ENCODE assay signal across 26 cellular contexts in the genomic region with DNA sequence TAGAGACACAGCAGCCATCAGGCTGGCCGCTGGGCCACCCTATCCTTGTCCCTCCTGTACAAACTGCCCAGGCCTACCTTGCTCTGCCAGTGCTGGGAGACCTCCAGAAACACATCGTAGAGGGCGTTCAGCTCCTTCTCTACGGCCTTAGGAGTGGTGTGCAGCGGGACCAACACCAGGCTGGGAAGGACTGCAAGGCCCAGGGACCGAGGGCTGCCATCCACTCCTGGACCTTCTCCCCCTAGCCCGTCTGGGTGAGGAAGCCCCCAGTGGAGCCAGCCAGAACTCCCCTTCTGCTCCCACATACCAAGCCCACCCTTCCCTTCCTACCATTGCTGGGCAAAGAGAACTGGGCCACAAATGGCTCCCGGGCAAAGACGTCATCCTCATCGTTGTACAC. TPM values are rescaled to one million over a fixed set of nuclear protein-coding genes. Genes with fewer than 3 reads are reported as not detected.
DNase-seq lines count a peak whose midpoint lies in the region; ATAC-seq, FAIRE-seq and TF ChIP-seq lines count a peak whose summit lies in the region.
"Had no signal": no experiment of that assay in that cellular context is flagged by ENCODE, and none has a peak within 500 bp of the region (broad histone marks: within the 10 kb centered on the region; RNA-seq: fewer than 3 reads in every experiment).

No MANE protein-coding gene starts in this region.

- dilution Hi-C loops in IMR-90 (cut with HindIII; ENCODE audit: low sequenced_read_pairs, unreplicated experiment) = no loop called here

- ATAC-seq in A549 (peak; percentile 2 to 10; a peak in 3 of 6 replicates), IMR-90 (ENCODE audit: low read depth) (no peak)
- no peak for ATAC-seq in effector memory CD8-positive, alpha-beta T cell (replicated peaks)

- in situ Hi-C loops in IMR-90 (cut with MboI; ENCODE audit: low sequenced_read_pairs) = no loop called here

- no peak overlapping the region for H4K8ac ChIP-seq in IMR-90 (ENCODE audit: low read depth in 2 of 2, low read length in 2 of 2)

- H3K4ac ChIP-seq in IMR-90 (ENCODE audit: low read depth, low read length) = no peak overlapping the region

- no peak for TF ChIP-seq CTCF in A549 (IDR thresholded peaks at IDR 0.05)
- TF ChIP-seq CTCF in IMR-90 (conservative IDR thresholded peaks at IDR 0.05; ENCODE audit: low read depth, low read length) = no peak
- no peak for TF ChIP-seq CTCF in coronary artery (IDR thresholded peaks at IDR 0.05)
- TF ChIP-seq CTCF in sigmoid colon (IDR thresholded peaks at IDR 0.05) = no peak
- no peak for TF ChIP-seq CTCF in hepatocyte (IDR thresholded peaks at IDR 0.05; ENCODE audit: poor library complexity)

- peaks cover 6 to 21% of the 10 kb centered on the region in 2 experiments for H3K79me1 ChIP-seq in IMR-90 (ENCODE audit: low read depth in 1 of 2, low read length in 2 of 2)

- WGBS in A549 (ENCODE audit: missing lambda C conversion rate) = 100% methylated on average over 5 of the region's 10 CpGs
- no CpG with 5 or more reads among the region's 10 CpGs for WGBS in IMR-90 (ENCODE audit: extremely low coverage in 2 of 2, insufficient read length in 1 of 2), 2 experiments
- WGBS in sigmoid colon, 2 donors = 89 to 92% methylated on average over 10 of the region's 10 CpGs
- 89% methylated on average over 10 of the region's 10 CpGs for WGBS in hepatocyte (ENCODE audit: low lambda C conversion rate, missing lambda C conversion rate)

- no peaks in the 10 kb centered on the region for H3K9me3 ChIP-seq in A549
- no peaks in the 10 kb centered on the region for H3K9me3 ChIP-seq in IMR-90 (ENCODE audit: control insufficient read depth, insufficient read depth, low read length)
- no peaks in the 10 kb centered on the region for H3K9me3 ChIP-seq in sigmoid colon
- no peaks in the 10 kb centered on the region for H3K9me3 ChIP-seq in hepatocyte (ENCODE audit: low read depth)

- no peak overlapping the region for H4K5ac ChIP-seq in IMR-90 (ENCODE audit: low read depth, low read length)

- H4K91ac ChIP-seq in IMR-90 (ENCODE audit: insufficient read depth, low read depth, low read length) = no peak overlapping the region

- H4K20me1 ChIP-seq in IMR-90 (ENCODE audit: insufficient read depth, low read length) (peaks cover 43% of the 10 kb centered on the region), hepatocyte (ENCODE audit: insufficient read depth, poor library complexity, severe bottlenecking) (peaks cover 24% of the 10 kb centered on the region)

- DNase-seq in A549 (ENCODE audit: low read depth in 1 of 2, low spot score in 1 of 2) (no peak), IMR-90 (no peak), coronary artery (ENCODE audit: low spot score) (peak; percentile 60), sigmoid colon (peak; percentile 48), hepatocyte (ENCODE audit: low spot score) (no peak)
- DNase-seq in effector memory CD8-positive, alpha-beta T cell = no peak
- no peak for DNase-seq in activated effector memory CD4-positive, alpha-beta T cell treated with anti-CD3 and anti-CD28 coated beads, Interleukin-2, amount 50 U/mL, for 16 hours
- DNase-seq: AML-193; CD4-positive, alpha-beta memory T cell; COR-L47; DMS53; H9; MM.1S; NCI-H1417; NCI-H1694; NCI-H2029 treated with DMSO at 0.1 percent for 48 hours; NCI-H2227 treated with DMSO at 0.1 percent for 48 hours; NCI-H526 treated with DMSO at 0.1 percent for 48 hours; PC-9; SHP77 treated with DMSO at 0.1 percent for 48 hours had no signal

- H3K79me2 ChIP-seq in hepatocyte = peaks cover 16% of the 10 kb centered on the region

- BruUV-seq in IMR-90 (replicated peaks; lab: Mats Ljungman, UMichigan) = no TSS peak

- H3K18ac ChIP-seq in IMR-90 (ENCODE audit: low read depth, low read length) = no peak overlapping the region

- no peak for TF ChIP-seq POLR2A in A549 (IDR thresholded peaks at IDR 0.05; ENCODE audit: low read length)
- TF ChIP-seq POLR2A in IMR-90 (IDR thresholded peaks at IDR 0.05; ENCODE audit: low read depth, low read length) = no peak
- TF ChIP-seq POLR2A in sigmoid colon (IDR thresholded peaks at IDR 0.05) = no peak

- H2BK5ac ChIP-seq in IMR-90 (ENCODE audit: low read depth, low read length, poor library complexity, severe bottlenecking) = no peak overlapping the region

- no peaks in the 10 kb centered on the region for H3K9me1 ChIP-seq in IMR-90 (ENCODE audit: insufficient read depth, low read length)

- H3K56ac ChIP-seq in IMR-90 (ENCODE audit: extremely low read depth, insufficient read depth, low read length) = no peak overlapping the region

- peaks cover 52% of the 10 kb centered on the region for H3K36me3 Mint-ChIP-seq in effector memory CD8-positive, alpha-beta T cell (ENCODE audit: insufficient read depth)

- H3K4me3 ChIP-seq in A549 (no peak overlapping the region), IMR-90 (ENCODE audit: insufficient read depth, low read depth, low read length) (no peak overlapping the region), coronary artery (no peak overlapping the region), sigmoid colon (no peak overlapping the region), hepatocyte (no peak overlapping the region)
- H3K4me3 ChIP-seq: BLaER1 treated with 17β-estradiol and CSF1 and Interleukin-3, amounts not matched to agents 10 nM and 100 nM; GM23338; PC-9; SK-N-MC had no signal

- H2AFZ ChIP-seq in IMR-90 (replicated peaks; ENCODE audit: low read length, poor library complexity) = no peak overlapping the region
- no peak overlapping the region for H2AFZ ChIP-seq in hepatocyte
- H2AFZ ChIP-seq: GM23338, PC-9 had no signal

- H3K9me2 ChIP-seq in hepatocyte (replicated peaks; ENCODE audit: insufficient read depth) = no peaks in the 10 kb centered on the region

- POLR2A ChIA-PET in A549 (lab: Yijun Ruan, JAX) = no interaction called here
- POLR2A ChIA-PET in IMR-90 (lab: Charles Lee; ENCODE audit: unreplicated experiment) = no interaction called here

- peak overlapping the region; percentile 8 for H2AK9ac ChIP-seq in IMR-90 (replicated peaks; ENCODE audit: low read depth, low read length, poor library complexity)

- no peak overlapping the region for H3K14ac ChIP-seq in IMR-90 (replicated peaks; ENCODE audit: low read depth, low read length)

- TF ChIP-seq EP300 in A549 (IDR thresholded peaks at IDR 0.05) = no peak
- TF ChIP-seq EP300 in sigmoid colon (IDR thresholded peaks at IDR 0.05) = no peak

- no peak overlapping the region for H3K9ac ChIP-seq in IMR-90 (ENCODE audit: low read depth, low read length)
- H3K9ac ChIP-seq: BLaER1 treated with 17β-estradiol and CSF1 and Interleukin-3, amounts not matched to agents 10 nM and 100 nM; KMS-11 had no signal

- H3K27me3 ChIP-seq in IMR-90 (ENCODE audit: control insufficient read depth, insufficient read depth, low read length) (no peaks in the 10 kb centered on the region), sigmoid colon (no peaks in the 10 kb centered on the region), hepatocyte (no peaks in the 10 kb centered on the region)

- no peak overlapping the region for H3K27ac Mint-ChIP-seq in effector memory CD8-positive, alpha-beta T cell
- H3K27ac Mint-ChIP-seq: GM23338 had no signal

- H3K36me3 ChIP-seq in IMR-90 (ENCODE audit: control insufficient read depth, insufficient read depth, low read length) (peaks cover 21% of the 10 kb centered on the region), sigmoid colon (peaks cover 11 to 22% (median 14%) of the 10 kb centered on the region in 4 donors), hepatocyte (replicated peaks; ENCODE audit: insufficient read depth, low read depth) (peaks cover 3% of the 10 kb centered on the region)

- H3K27me3 Mint-ChIP-seq in effector memory CD8-positive, alpha-beta T cell = no peaks in the 10 kb centered on the region
- H3K27me3 Mint-ChIP-seq: CD4-positive, alpha-beta memory T cell; IgD-negative memory B cell had no signal

- H2BK120ac ChIP-seq in IMR-90 (ENCODE audit: low read depth, low read length) = no peak overlapping the region

- H3K27ac ChIP-seq in A549 = no peak overlapping the region
- H3K27ac ChIP-seq in IMR-90 (ENCODE audit: insufficient read depth, low read length) = no peak overlapping the region
- no peak overlapping the region for H3K27ac ChIP-seq in coronary artery
- no peak overlapping the region for H3K27ac ChIP-seq in sigmoid colon
- no peak overlapping the region for H3K27ac ChIP-seq in hepatocyte
- H3K27ac ChIP-seq: BLaER1 treated with 17β-estradiol and CSF1 and Interleukin-3, amounts not matched to agents 10 nM and 100 nM; KMS-11; PC-9; SK-N-MC had no signal

- no peak overlapping the region for H2BK20ac ChIP-seq in IMR-90 (ENCODE audit: low read depth, low read length)

- no peak overlapping the region for H2BK15ac ChIP-seq in IMR-90 (ENCODE audit: low read depth, low read length)

- no peak for FAIRE-seq in A549 (lab: Jason Lieb, UNC)
- FAIRE-seq: A204.1 had no signal

- no peak overlapping the region for H2AK5ac ChIP-seq in IMR-90 (ENCODE audit: low read depth, low read length)

- peaks cover 18% of the 10 kb centered on the region; the same call in 2 of the 3 replicates for H3K4me1 ChIP-seq in A549
- H3K4me1 ChIP-seq in IMR-90 (ENCODE audit: control insufficient read depth, insufficient read depth, low read length) = peaks cover 2% of the 10 kb centered on the region; the same call in 1 of the 2 replicates
- H3K4me1 ChIP-seq in sigmoid colon = peaks cover 0 to 16% (median 13%) of the 10 kb centered on the region in 4 donors
- peaks cover 4% of the 10 kb centered on the region for H3K4me1 ChIP-seq in hepatocyte (ENCODE audit: insufficient read depth)

- no peak overlapping the region for H3K4me3 Mint-ChIP-seq in effector memory CD8-positive, alpha-beta T cell
- H3K4me3 Mint-ChIP-seq: CD4-positive, alpha-beta memory T cell; GM23338; H9 had no signal

- H3K23ac ChIP-seq in IMR-90 (ENCODE audit: low read depth, low read length) = no peak overlapping the region

- no peaks in the 10 kb centered on the region for H3K9me3 Mint-ChIP-seq in effector memory CD8-positive, alpha-beta T cell

- intact Hi-C loops in IMR-90 (cut with micrococcal nuclease) (no loop called here), sigmoid colon (cut with DNase I) (loop anchor here (2.0 kb wide), 1 partner anchor 132 kb away; no protein-coding TSS in a partner anchor)

- H3K4me1 Mint-ChIP-seq in effector memory CD8-positive, alpha-beta T cell (ENCODE audit: low read depth in 2 of 2) = peaks cover 12 to 17% of the 10 kb centered on the region in 2 donors

- TF ChIP-seq RAD21 in A549 (conservative IDR thresholded peaks at IDR 0.05 in 1 of 2, IDR thresholded peaks at IDR 0.05 in 1 of 2) (no peak), IMR-90 (IDR thresholded peaks at IDR 0.05; ENCODE audit: low read length) (no peak)

- no peak overlapping the region for H3K4me2 ChIP-seq in A549
- H3K4me2 ChIP-seq in IMR-90 (ENCODE audit: low read depth, low read length) = no peak overlapping the region
- no peak overlapping the region for H3K4me2 ChIP-seq in hepatocyte
- H3K4me2 ChIP-seq: BLaER1 treated with 17β-estradiol and CSF1 and Interleukin-3, amounts not matched to agents 10 nM and 100 nM; GM23338; KMS-11; PC-9 had no signal

- CTCF ChIA-PET in A549 (lab: Yijun Ruan, JAX) = interaction anchor here (1.7 kb wide), 1 partner anchor 30 kb away, joined by 6 read pairs; the partner anchor contains the start of gene FLNA
- CTCF ChIA-PET in IMR-90 (lab: Yijun Ruan, JAX) = no interaction called here

RNA-seq across cellular contexts. Expression of gene RPL10, which starts 5.0 kb away (rescaled TPM):
- polyA plus RNA-seq in A549 (2011; rRNA removed) (3,216 and 3,468 TPM in 2 replicates), A549 (2017; fragmentation: RNase III; extraction: RNeasy Plus Mini Kit Qiagen cat#74134 plus additional on column Dnase treatment) (4,594 to 4,829 TPM (median 4,804 TPM) in 3 replicates), IMR-90 (2012; rRNA removed) (4,696 and 7,467 TPM in 2 replicates), sigmoid colon (1,000 to 10,000 TPM; 4,760 to 8,094 (median 5,003) TPM), hepatocyte (1,206 and 1,210 TPM in 2 replicates)
- polyA plus RNA-seq in A549 (2012; cell fraction: cytosol; rRNA removed) = 4,988 and 5,624 TPM in 2 replicates
- polyA plus RNA-seq in A549 (2012; cell fraction: nucleus; rRNA removed) = 3,974 and 5,274 TPM in 2 replicates
- 1,628 and 1,978 TPM in 2 replicates for polyA minus RNA-seq in A549 (2011; rRNA and poly(A)+ RNA removed)
- total RNA-seq in IMR-90 (2012; rRNA removed) (1,582 and 1,900 TPM in 2 replicates), sigmoid colon (1,000 to 10,000 TPM; 3,138 to 8,651 (median 6,770) TPM), hepatocyte (4,114 and 4,460 TPM in 2 replicates)
- 1,699 and 6,181 TPM in 2 replicates for polyA plus RNA-seq in IMR-90 (2012; cell fraction: cytosol; rRNA removed)
- polyA plus RNA-seq in IMR-90 (2012; cell fraction: nucleus; rRNA removed; ENCODE audit: low replicate concordance) = 2,396 and 4,012 TPM in 2 replicates

RNA-seq across cellular contexts. Expression of gene DNASE1L1, which starts 5.9 kb away (rescaled TPM):
- polyA plus RNA-seq in A549 (2011; rRNA removed) = 14.3 and 21.6 TPM in 2 replicates
- polyA plus RNA-seq in A549 (2012; cell fraction: cytosol; rRNA removed) = 16.3 and 23.8 TPM in 2 replicates
- polyA plus RNA-seq in A549 (2012; cell fraction: nucleus; rRNA removed) = 38.6 and 39.1 TPM in 2 replicates
- 20.9 to 24.5 TPM (median 24.4 TPM) in 3 replicates for polyA plus RNA-seq in A549 (2017; fragmentation: RNase III; extraction: RNeasy Plus Mini Kit Qiagen cat#74134 plus additional on column Dnase treatment)
- polyA minus RNA-seq in A549 (2011; rRNA and poly(A)+ RNA removed) = 15.2 and 23.5 TPM in 2 replicates
- total RNA-seq in IMR-90 (2012; rRNA removed) = 42.5 and 51.4 TPM in 2 replicates
- polyA plus RNA-seq in IMR-90 (2012; rRNA removed) = 54.7 and 55.5 TPM in 2 replicates
- polyA plus RNA-seq in IMR-90 (2012; cell fraction: cytosol; rRNA removed) = 29.9 and 61.9 TPM in 2 replicates
- polyA plus RNA-seq in IMR-90 (2012; cell fraction: nucleus; rRNA removed; ENCODE audit: low replicate concordance) = 29.2 and 61.8 TPM in 2 replicates
- 10 to 100 TPM; 10.9 to 21.8 (median 16.6) TPM for total RNA-seq in sigmoid colon
- 10 to 100 TPM; 15.5 to 25.7 (median 17.4) TPM for polyA plus RNA-seq in sigmoid colon
- 36.1 and 39.7 TPM in 2 replicates for total RNA-seq in hepatocyte
- 22.3 and 22.6 TPM in 2 replicates for polyA plus RNA-seq in hepatocyte

RNA-seq across cellular contexts. Expression of gene TAFAZZIN, which starts 8.1 kb away (rescaled TPM):
- polyA plus RNA-seq in A549 (2011; rRNA removed) = 32.6 and 36.9 TPM in 2 replicates
- polyA plus RNA-seq in A549 (2012; cell fraction: cytosol; rRNA removed) = 35.6 and 45.5 TPM in 2 replicates
- polyA plus RNA-seq in A549 (2012; cell fraction: nucleus; rRNA removed) = 150 and 154 TPM in 2 replicates
- 25.7 to 36.3 TPM (median 34.4 TPM) in 3 replicates for polyA plus RNA-seq in A549 (2017; fragmentation: RNase III; extraction: RNeasy Plus Mini Kit Qiagen cat#74134 plus additional on column Dnase treatment)
- 28.0 and 35.3 TPM in 2 replicates for polyA minus RNA-seq in A549 (2011; rRNA and poly(A)+ RNA removed)
- 4.4 and 4.8 TPM in 2 replicates for total RNA-seq in IMR-90 (2012; rRNA removed)
- 24.4 and 26.6 TPM in 2 replicates for polyA plus RNA-seq in IMR-90 (2012; rRNA removed)
- 11.7 and 12.2 TPM in 2 replicates for polyA plus RNA-seq in IMR-90 (2012; cell fraction: cytosol; rRNA removed)
- polyA plus RNA-seq in IMR-90 (2012; cell fraction: nucleus; rRNA removed; ENCODE audit: low replicate concordance) = 146 and 212 TPM in 2 replicates
- total RNA-seq in sigmoid colon = 10 to 100 TPM; 35.7 to 58.2 (median 36.6) TPM
- polyA plus RNA-seq in sigmoid colon = 10 to 100 TPM in 1 of 3 donors, 1 to 10 TPM in 2; 8.4 to 48.0 (median 9.2) TPM
- 25.0 and 26.7 TPM in 2 replicates for total RNA-seq in hepatocyte
- polyA plus RNA-seq in hepatocyte = 41.3 and 69.6 TPM in 2 replicates

RNA-seq across cellular contexts. Expression of gene EMD, which starts 24.1 kb away (rescaled TPM):
- polyA plus RNA-seq in A549 (2011; rRNA removed) (34.6 and 40.7 TPM in 2 replicates), A549 (2017; fragmentation: RNase III; extraction: RNeasy Plus Mini Kit Qiagen cat#74134 plus additional on column Dnase treatment) (126 to 131 TPM (median 130 TPM) in 3 replicates), IMR-90 (2012; rRNA removed) (68.8 and 80.6 TPM in 2 replicates), sigmoid colon (10 to 100 TPM; 40.7 to 87.9 (median 42.6) TPM), hepatocyte (61.0 and 65.7 TPM in 2 replicates)
- 69.1 and 94.4 TPM in 2 replicates for polyA plus RNA-seq in A549 (2012; cell fraction: cytosol; rRNA removed)
- 86.5 and 123 TPM in 2 replicates for polyA plus RNA-seq in A549 (2012; cell fraction: nucleus; rRNA removed)
- polyA minus RNA-seq in A549 (2011; rRNA and poly(A)+ RNA removed) = 44.1 and 55.6 TPM in 2 replicates
- total RNA-seq in IMR-90 (2012; rRNA removed) (9.9 and 11.4 TPM in 2 replicates), sigmoid colon (10 to 100 TPM; 44.3 to 66.8 (median 48.6) TPM), hepatocyte (34.2 and 39.4 TPM in 2 replicates)
- 53.8 and 120 TPM in 2 replicates for polyA plus RNA-seq in IMR-90 (2012; cell fraction: cytosol; rRNA removed)
- polyA plus RNA-seq in IMR-90 (2012; cell fraction: nucleus; rRNA removed; ENCODE audit: low replicate concordance) = 118 and 134 TPM in 2 replicates

RNA-seq across cellular contexts. Expression of gene ATP6AP1, which starts 25.3 kb away (rescaled TPM):
- polyA plus RNA-seq in A549 (2011; rRNA removed) (62.6 and 69.6 TPM in 2 replicates), A549 (2017; fragmentation: RNase III; extraction: RNeasy Plus Mini Kit Qiagen cat#74134 plus additional on column Dnase treatment) (71.3 to 81.7 TPM (median 78.9 TPM) in 3 replicates), IMR-90 (2012; rRNA removed) (96.7 and 98.4 TPM in 2 replicates), sigmoid colon (10 to 100 TPM; 18.6 to 87.7 (median 39.1) TPM), hepatocyte (265 and 268 TPM in 2 replicates)
- polyA plus RNA-seq in A549 (2012; cell fraction: cytosol; rRNA removed) = 71.7 and 96.0 TPM in 2 replicates
- 149 and 187 TPM in 2 replicates for polyA plus RNA-seq in A549 (2012; cell fraction: nucleus; rRNA removed)
- 78.2 and 80.9 TPM in 2 replicates for polyA minus RNA-seq in A549 (2011; rRNA and poly(A)+ RNA removed)
- total RNA-seq in IMR-90 (2012; rRNA removed) (13.8 and 13.9 TPM in 2 replicates), sigmoid colon (10 to 100 TPM; 16.5 to 54.6 (median 27.0) TPM), hepatocyte (116 and 131 TPM in 2 replicates)
- polyA plus RNA-seq in IMR-90 (2012; cell fraction: cytosol; rRNA removed) = 122 and 145 TPM in 2 replicates
- polyA plus RNA-seq in IMR-90 (2012; cell fraction: nucleus; rRNA removed; ENCODE audit: low replicate concordance) = 57.9 and 117 TPM in 2 replicates

Comparison
In these comparisons a context has a peak if more than half of its experiments do, and no peak if none do; other contexts are left out.
1. ATAC-seq: peak in A549 (2 of 2); none in IMR-90 (single experiment) and effector memory CD8-positive, alpha-beta T cell (single experiment).
2. DNase-seq: peak in coronary artery (single experiment) and sigmoid colon (single experiment); none in A549 (0 of 2), IMR-90 (single experiment), hepatocyte (single experiment), effector memory CD8-positive, alpha-beta T cell (0 of 3) and activated effector memory CD4-positive, alpha-beta T cell treated with anti-CD3 and anti-CD28 coated beads, Interleukin-2, amount 50 U/mL, for 16 hours (single experiment).